ENCODE assay signal across 8 cellular contexts in the genomic region with DNA sequence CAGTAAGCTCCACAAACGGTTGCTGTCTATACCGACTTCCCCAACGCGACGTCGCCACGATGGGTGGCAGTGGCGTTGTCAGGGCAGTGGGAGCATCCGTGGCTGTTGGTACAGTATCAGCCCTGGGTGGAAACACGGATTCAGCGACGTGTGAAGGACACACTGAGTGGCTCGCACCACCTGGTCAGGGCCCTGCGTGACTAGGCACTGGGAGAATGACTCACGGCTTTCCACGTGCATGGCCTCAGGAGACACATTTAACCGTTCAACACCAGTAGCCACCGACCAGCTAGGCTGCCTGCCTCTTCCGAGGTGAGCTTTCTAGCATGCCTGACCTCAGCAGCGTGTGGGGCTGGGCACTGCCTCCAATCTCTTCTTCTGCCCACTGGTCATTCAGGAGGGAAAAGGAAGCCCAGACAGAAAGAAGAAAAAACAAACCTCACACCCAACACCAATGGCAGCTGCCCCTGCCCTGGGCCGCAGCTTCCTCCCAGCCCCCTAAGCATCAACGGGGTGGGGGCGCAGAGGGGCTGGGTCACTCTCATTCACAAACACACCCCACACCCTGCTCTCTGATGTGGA. TPM values are rescaled to one million over a fixed set of nuclear protein-coding genes. Genes with fewer than 3 reads are reported as not detected.
DNase-seq lines count a peak whose midpoint lies in the region; ATAC-seq and TF ChIP-seq lines count a peak whose summit lies in the region.

No MANE protein-coding gene starts in this region.

- H3K9me3 ChIP-seq in CD8-positive, alpha-beta T cell (ENCODE audit: low read length): no peaks in the 10 kb centered on the region
- H3K9me3 ChIP-seq in MG63: no peaks in the 10 kb centered on the region
- no peaks in the 10 kb centered on the region for H3K9me3 ChIP-seq in hepatocyte (ENCODE audit: low read depth)

- H4K20me1 ChIP-seq in hepatocyte (ENCODE audit: insufficient read depth, poor library complexity, severe bottlenecking): peaks cover 3% of the 10 kb centered on the region

- H3K27me3 ChIP-seq in CD8-positive, alpha-beta T cell (ENCODE audit: insufficient read depth, low read length): no peaks in the 10 kb centered on the region
- no peaks in the 10 kb centered on the region for H3K27me3 ChIP-seq in MG63
- H3K27me3 ChIP-seq in hepatocyte: no peaks in the 10 kb centered on the region

- peak overlapping the region; percentile 80 for H3K27ac ChIP-seq in CD8-positive, alpha-beta T cell (ENCODE audit: low read depth, low read length)
- H3K27ac ChIP-seq in angular gyrus (ENCODE audit: low read depth, low read length) (peak overlapping the region; percentile 66), hepatocyte (peak overlapping the region; percentile 97), skin epidermis (peak overlapping the region; percentile 16 to 99 (median 89))

- ATAC-seq in CD8-positive, alpha-beta T cell: peak; percentile 2
- ATAC-seq in HG03135 (IDR thresholded peaks at IDR 0.05; ENCODE audit: unreplicated experiment): no peak

- peaks cover 50% of the 10 kb centered on the region for H3K36me3 ChIP-seq in CD8-positive, alpha-beta T cell (ENCODE audit: insufficient read depth, low read length)
- H3K36me3 ChIP-seq in MG63 (peaks cover 96% of the 10 kb centered on the region), hepatocyte (replicated peaks; ENCODE audit: insufficient read depth, low read depth) (no peaks in the 10 kb centered on the region)

- intact Hi-C loops in CD8-positive, alpha-beta T cell (cut with DNase I, micrococcal nuclease): loop anchor here in 1 of 2 experiments (1.0 to 2.0 kb wide), 5 partner anchors 9 to 142 kb away; no protein-coding TSS in a partner anchor

- peak overlapping the region; percentile 42 for H3K4me3 ChIP-seq in CD8-positive, alpha-beta T cell (ENCODE audit: low read depth, low read length)
- H3K4me3 ChIP-seq in MG63 (no peak overlapping the region), hepatocyte (no peak overlapping the region), skin epidermis (peak overlapping the region in 1 of 7 experiments; percentile 5)

- WGBS in hepatocyte (ENCODE audit: low lambda C conversion rate, missing lambda C conversion rate): 58% methylated on average over 23 of the region's 23 CpGs

- no peak for TF ChIP-seq CTCF in CD8-positive, alpha-beta T cell (IDR thresholded peaks at IDR 0.05)
- TF ChIP-seq CTCF in hepatocyte (IDR thresholded peaks at IDR 0.05; ENCODE audit: poor library complexity): no peak

- POLR2A ChIA-PET in CD8-positive, alpha-beta T cell (lab: Charles Lee): interaction anchor here (0.8 to 3.6 kb wide), 17 partner anchors 9 to 125 kb away, joined by 3 to 32 read pairs (median 5); no protein-coding TSS in a partner anchor

- DNase-seq in CD8-positive, alpha-beta T cell: peak in 4 of 7 experiments; percentile 52 to 61 (median 56)
- DNase-seq in MG63 (peak; percentile 33), hepatocyte (ENCODE audit: low spot score) (peak; percentile 81), AG20443 (ENCODE audit: low spot score) (no peak), globus pallidus (ENCODE audit: low spot score) (no peak)

- H3K4me3 Mint-ChIP-seq in CD8-positive, alpha-beta T cell: peak overlapping the region; percentile 86

- peaks cover 83% of the 10 kb centered on the region for H3K79me2 ChIP-seq in hepatocyte

- CTCF ChIA-PET in CD8-positive, alpha-beta T cell (lab: Charles Lee): interaction anchor here (0.6 to 8.3 kb wide), 14 partner anchors 11 to 141 kb away, joined by 3 to 57 read pairs (median 4); no protein-coding TSS in a partner anchor

- H3K36me3 Mint-ChIP-seq in CD8-positive, alpha-beta T cell: peaks cover 94% of the 10 kb centered on the region

- H3K9me3 Mint-ChIP-seq in CD8-positive, alpha-beta T cell: no peaks in the 10 kb centered on the region

- H3K4me2 ChIP-seq in hepatocyte: peak overlapping the region; percentile 67

- no peak overlapping the region for H2AFZ ChIP-seq in hepatocyte

- peaks cover 75% of the 10 kb centered on the region for H3K4me1 Mint-ChIP-seq in CD8-positive, alpha-beta T cell (ENCODE audit: low read depth)

- H3K9me2 ChIP-seq in hepatocyte (replicated peaks; ENCODE audit: insufficient read depth): no peaks in the 10 kb centered on the region

- peaks cover 68% of the 10 kb centered on the region for H3K4me1 ChIP-seq in CD8-positive, alpha-beta T cell (ENCODE audit: insufficient read depth, low read length)
- H3K4me1 ChIP-seq in hepatocyte (ENCODE audit: insufficient read depth): peaks cover 74% of the 10 kb centered on the region

- peak overlapping the region; percentile 99 for H3K27ac Mint-ChIP-seq in CD8-positive, alpha-beta T cell

- no peaks in the 10 kb centered on the region for H3K27me3 Mint-ChIP-seq in CD8-positive, alpha-beta T cell (ENCODE audit: low read depth)

RNA-seq across cellular contexts. Expression of a gene that starts 59.0 kb away (rescaled TPM):
- total RNA-seq in CD8-positive, alpha-beta T cell: 100 to 1,000 TPM; 703 to 757 TPM
- 323 and 380 TPM in 2 replicates for total RNA-seq in MG63 (2014; rRNA removed; shearing (Covaris generic); ENCODE audit: low replicate concordance)
- total RNA-seq in hepatocyte: 149 and 188 TPM in 2 replicates
- polyA plus RNA-seq in hepatocyte: 125 and 140 TPM in 2 replicates

Comparison
In these comparisons a context has a peak if more than half of its experiments do, and no peak if none do; other contexts are left out.
1. DNase-seq: peak in CD8-positive, alpha-beta T cell (4 of 7), MG63 (single experiment) and hepatocyte (single experiment); none in AG20443 (single experiment) and globus pallidus (single experiment).
2. Peak in every context shown above with its lines, with median percentiles within 50 percentile points of each other: H3K27ac ChIP-seq.